In the genomic region with DNA sequence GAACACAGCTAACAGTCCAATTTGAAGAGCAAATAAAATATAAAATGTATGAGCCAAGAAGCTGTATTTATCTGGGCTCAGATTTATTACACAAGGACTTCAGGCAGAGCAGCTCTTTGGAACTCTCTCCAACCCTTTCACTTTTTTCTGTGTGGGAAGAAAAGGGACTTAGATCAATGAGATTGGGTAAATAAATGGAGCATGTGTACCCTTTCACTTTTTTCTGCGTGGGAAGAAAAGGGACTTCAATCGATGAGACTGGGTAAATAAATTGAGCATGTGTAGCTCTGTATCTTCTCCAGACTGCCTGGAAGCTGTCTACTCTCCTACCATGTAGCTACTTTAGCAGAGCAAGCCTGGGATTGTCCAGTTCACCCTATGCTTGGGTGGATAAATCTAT, we compare ENCODE assay signal across 1 cellular context.
A peak's percentile ranks its signal among the peaks of the same experiment; 100 is the strongest.
TF ChIP-seq lines count a peak whose summit lies in the region.

No MANE protein-coding gene starts in this region.

TF ChIP-seq in liver, 16 proteins besides CTCF, POLR2A, EP300 and RAD21 (continued from another document):
- TF ChIP-seq, protein P1, sequence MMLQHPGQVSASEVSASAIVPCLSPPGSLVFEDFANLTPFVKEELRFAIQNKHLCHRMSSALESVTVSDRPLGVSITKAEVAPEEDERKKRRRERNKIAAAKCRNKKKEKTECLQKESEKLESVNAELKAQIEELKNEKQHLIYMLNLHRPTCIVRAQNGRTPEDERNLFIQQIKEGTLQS (IDR thresholded peaks at IDR 0.05), result no peak
- TF ChIP-seq YY1 (IDR thresholded peaks at IDR 0.05) (peak; percentile 52), JUND (IDR thresholded peaks at IDR 0.05) (peak in 1 of 2 donors; percentile 72), GABPA (IDR thresholded peaks at IDR 0.05 in 1 of 2, conservative IDR thresholded peaks at IDR 0.05 in 1 of 2) (no peak), TAF1 (conservative IDR thresholded peaks at IDR 0.05) (no peak), FOXA2 (IDR thresholded peaks at IDR 0.05) (peak; percentile 52), HNF4G (IDR thresholded peaks at IDR 0.05) (peak; percentile 51), FOXA1 (IDR thresholded peaks at IDR 0.05) (no peak), HNF4A (conservative IDR thresholded peaks at IDR 0.05) (peak; percentile 80 to 83), NR2F2 (IDR thresholded peaks at IDR 0.05) (no peak), MAX (IDR thresholded peaks at IDR 0.05) (peak; percentile 60)
- TF ChIP-seq, protein P2, sequence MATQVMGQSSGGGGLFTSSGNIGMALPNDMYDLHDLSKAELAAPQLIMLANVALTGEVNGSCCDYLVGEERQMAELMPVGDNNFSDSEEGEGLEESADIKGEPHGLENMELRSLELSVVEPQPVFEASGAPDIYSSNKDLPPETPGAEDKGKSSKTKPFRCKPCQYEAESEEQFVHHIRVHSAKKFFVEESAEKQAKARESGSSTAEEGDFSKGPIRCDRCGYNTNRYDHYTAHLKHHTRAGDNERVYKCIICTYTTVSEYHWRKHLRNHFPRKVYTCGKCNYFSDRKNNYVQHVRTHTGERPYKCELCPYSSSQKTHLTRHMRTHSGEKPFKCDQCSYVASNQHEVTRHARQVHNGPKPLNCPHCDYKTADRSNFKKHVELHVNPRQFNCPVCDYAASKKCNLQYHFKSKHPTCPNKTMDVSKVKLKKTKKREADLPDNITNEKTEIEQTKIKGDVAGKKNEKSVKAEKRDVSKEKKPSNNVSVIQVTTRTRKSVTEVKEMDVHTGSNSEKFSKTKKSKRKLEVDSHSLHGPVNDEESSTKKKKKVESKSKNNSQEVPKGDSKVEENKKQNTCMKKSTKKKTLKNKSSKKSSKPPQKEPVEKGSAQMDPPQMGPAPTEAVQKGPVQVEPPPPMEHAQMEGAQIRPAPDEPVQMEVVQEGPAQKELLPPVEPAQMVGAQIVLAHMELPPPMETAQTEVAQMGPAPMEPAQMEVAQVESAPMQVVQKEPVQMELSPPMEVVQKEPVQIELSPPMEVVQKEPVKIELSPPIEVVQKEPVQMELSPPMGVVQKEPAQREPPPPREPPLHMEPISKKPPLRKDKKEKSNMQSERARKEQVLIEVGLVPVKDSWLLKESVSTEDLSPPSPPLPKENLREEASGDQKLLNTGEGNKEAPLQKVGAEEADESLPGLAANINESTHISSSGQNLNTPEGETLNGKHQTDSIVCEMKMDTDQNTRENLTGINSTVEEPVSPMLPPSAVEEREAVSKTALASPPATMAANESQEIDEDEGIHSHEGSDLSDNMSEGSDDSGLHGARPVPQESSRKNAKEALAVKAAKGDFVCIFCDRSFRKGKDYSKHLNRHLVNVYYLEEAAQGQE (IDR thresholded peaks at IDR 0.05), result no peak
